ENCODE assay signal across 13 cellular contexts in the genomic region with DNA sequence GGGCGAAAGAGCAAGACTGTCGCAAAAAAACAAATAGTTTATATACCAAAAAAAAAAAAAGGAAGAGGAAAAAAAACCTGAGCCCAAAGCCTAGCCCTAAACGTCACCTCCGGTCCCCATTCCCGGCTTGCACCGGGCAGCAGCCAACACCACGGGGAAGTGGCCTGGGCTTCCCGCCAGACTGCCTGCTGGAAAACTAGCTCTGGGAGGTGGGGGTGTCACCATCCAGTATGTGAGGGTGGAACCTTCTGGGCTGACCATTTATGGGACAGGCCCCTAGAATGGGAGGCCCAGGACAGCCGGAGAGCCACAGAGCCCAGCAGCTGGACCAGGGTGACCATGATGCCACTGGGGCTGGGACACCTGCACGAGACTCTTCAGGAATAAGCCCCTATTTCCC. TPM values are rescaled to one million over a fixed set of nuclear protein-coding genes. Genes with fewer than 3 reads are reported as not detected.
DNase-seq lines count a peak whose midpoint lies in the region; ATAC-seq and TF ChIP-seq lines count a peak whose summit lies in the region.
"Had no signal": no experiment of that assay in that cellular context is flagged by ENCODE, and none has a peak within 500 bp of the region (broad histone marks: within the 10 kb centered on the region; RNA-seq: fewer than 3 reads in every experiment).

No MANE protein-coding gene starts in this region.

- H3K36me3 Mint-ChIP-seq in stimulated activated effector memory CD8-positive, alpha-beta T cell treated with anti-CD3 and anti-CD28 coated beads, Interleukin-12 subunit alpha, Interleukin-12 subunit beta, amount 100 ng/mL, for 72 hours: peaks cover 23% of the 10 kb centered on the region

- no peaks in the 10 kb centered on the region for H3K36me3 ChIP-seq in PC-3 (ENCODE audit: low read depth, low read length)

- H3K27ac ChIP-seq in layer of hippocampus (ENCODE audit: low read depth, low read length) (peak overlapping the region; percentile 72), PC-3 (ENCODE audit: low read length) (no peak overlapping the region)

- H3K4me3 Mint-ChIP-seq in stimulated activated effector memory CD8-positive, alpha-beta T cell treated with anti-CD3 and anti-CD28 coated beads, Interleukin-12 subunit alpha, Interleukin-12 subunit beta, amount 100 ng/mL, for 72 hours: no peak overlapping the region

- no peak overlapping the region for H2AFZ ChIP-seq in PC-3 (ENCODE audit: low read length)

- no peak overlapping the region for H3K4me2 ChIP-seq in PC-3 (ENCODE audit: low read length)

- H4K20me1 ChIP-seq in PC-3 (ENCODE audit: low read length): no peaks in the 10 kb centered on the region

- H3K9me2 ChIP-seq in PC-3 (replicated peaks; ENCODE audit: low read length): no peaks in the 10 kb centered on the region

- peaks cover 40% of the 10 kb centered on the region for H3K4me1 Mint-ChIP-seq in stimulated activated effector memory CD8-positive, alpha-beta T cell treated with anti-CD3 and anti-CD28 coated beads, Interleukin-12 subunit alpha, Interleukin-12 subunit beta, amount 100 ng/mL, for 72 hours

- no peaks in the 10 kb centered on the region for H3K9me3 Mint-ChIP-seq in stimulated activated effector memory CD8-positive, alpha-beta T cell treated with anti-CD3 and anti-CD28 coated beads, Interleukin-12 subunit alpha, Interleukin-12 subunit beta, amount 100 ng/mL, for 72 hours
- H3K9me3 Mint-ChIP-seq: activated T-helper 2 cell treated with anti-CD3 and anti-CD28 coated beads, Interferon-gamma antibody, Interleukin-2, Interleukin-4, amounts not matched to agents 10 μg/mL and 5 μg/mL and 100 μg/mL, durations not matched to agents 14 hours and 24 hours and 36 hours; T-helper 1 cell treated with Interleukin-12 subunit alpha and Interleukin-12 subunit beta and Interleukin-4 antibody, amounts not matched to agents 30 μg/mL and 1 μg/mL, for 36 hours had no signal

- peak overlapping the region; percentile 76 for H3K27ac Mint-ChIP-seq in stimulated activated effector memory CD8-positive, alpha-beta T cell treated with anti-CD3 and anti-CD28 coated beads, Interleukin-12 subunit alpha, Interleukin-12 subunit beta, amount 100 ng/mL, for 72 hours
- H3K27ac Mint-ChIP-seq: activated T-helper 2 cell treated with anti-CD3 and anti-CD28 coated beads, Interferon-gamma antibody, Interleukin-2, Interleukin-4, amounts not matched to agents 10 μg/mL and 5 μg/mL and 100 μg/mL, durations not matched to agents 14 hours and 24 hours and 36 hours had no signal

- intact Hi-C loops in PC-3 (cut with micrococcal nuclease): no loop called here

- H3K4me3 ChIP-seq in choroid plexus epithelial cell (ENCODE audit: low read depth, low read length) (no peak overlapping the region), PC-3 (ENCODE audit: low read length) (no peak overlapping the region)

- DNase-seq in H4 (ENCODE audit: low spot score) (peak; percentile 91), choroid plexus epithelial cell (ENCODE audit: low read depth) (peak; percentile 80), PC-3 (no peak), UCSD-AML1 (lab: John Stamatoyannopoulos, UW; ENCODE audit: unreplicated experiment) (no peak)
- DNase-seq in stimulated activated effector memory CD8-positive, alpha-beta T cell treated with anti-CD3 and anti-CD28 coated beads, Interleukin-12 subunit alpha, Interleukin-12 subunit beta, amount 100 ng/mL, for 72 hours (ENCODE audit: low spot score in 2 of 2): no peak
- DNase-seq in stimulated activated naive CD4-positive, alpha-beta T cell (lab: John Stamatoyannopoulos, UW): no peak
- DNase-seq: Calu3; NCI-H1417; stimulated activated CD4-positive, alpha-beta T cell treated with anti-CD3 and anti-CD28 coated beads, Interleukin-4, amount 100 ng/mL, for 1 hour had no signal

- BruUV-seq in PC-3 (replicated peaks; lab: Mats Ljungman, UMichigan): no TSS peak

- TF ChIP-seq CTCF in choroid plexus epithelial cell (conservative IDR thresholded peaks at IDR 0.05; ENCODE audit: low read depth, low read length) (no peak), PC-3 (conservative IDR thresholded peaks at IDR 0.05; ENCODE audit: low read depth, low read length) (no peak)

- POLR2A ChIA-PET in PC-3 (lab: Charles Lee; ENCODE audit: unreplicated experiment): interaction anchor here (0.6 kb wide), 1 partner anchor 159 kb away, joined by 27 read pairs; no protein-coding TSS in a partner anchor

- no peak overlapping the region for H3K9ac ChIP-seq in PC-3 (ENCODE audit: low read length)

- no peaks in the 10 kb centered on the region for H3F3A ChIP-seq in PC-3 (ENCODE audit: low read length, unreplicated experiment)

- CTCF ChIA-PET in PC-3 (lab: Charles Lee): no interaction called here

- H3K27me3 ChIP-seq in layer of hippocampus (ENCODE audit: control insufficient read depth, insufficient read depth, low read length): no peaks in the 10 kb centered on the region
- H3K27me3 ChIP-seq in PC-3 (ENCODE audit: low read length): no peaks in the 10 kb centered on the region

- ATAC-seq in stimulated activated effector memory CD8-positive, alpha-beta T cell treated with anti-CD3 and anti-CD28 coated beads, Interleukin-12 subunit alpha, Interleukin-12 subunit beta, amount 100 ng/mL, for 72 hours: no peak
- ATAC-seq in GM19397 (IDR thresholded peaks at IDR 0.05; ENCODE audit: unreplicated experiment) (no peak), PC-3 (no peak)

- H3K4me1 ChIP-seq in PC-3 (ENCODE audit: insufficient read depth, low read length): peaks cover 31% of the 10 kb centered on the region

- H3K9me3 ChIP-seq in PC-3 (ENCODE audit: low read length): no peaks in the 10 kb centered on the region

- no peaks in the 10 kb centered on the region for H3K79me2 ChIP-seq in PC-3 (ENCODE audit: low read length)

RNA-seq across cellular contexts. Expression of gene IL12RB1, which starts 37.3 kb away (rescaled TPM):
- total RNA-seq in H4 (2014; rRNA removed; shearing (Covaris generic)): 2.4 TPM in 2 replicates
- total RNA-seq in PC-3 (2014; rRNA removed): not detected in 2 replicates
- total RNA-seq: Calu3 had no signal

RNA-seq across cellular contexts. Expression of gene ARRDC2, which starts 41.4 kb away (rescaled TPM):
- 8.7 and 9.3 TPM in 2 replicates for total RNA-seq in H4 (2014; rRNA removed; shearing (Covaris generic))
- total RNA-seq in PC-3 (2014; rRNA removed): 27.7 and 38.5 TPM in 2 replicates

RNA-seq across cellular contexts. Expression of gene MAST3, which starts 48.2 kb away (rescaled TPM):
- 2.4 and 3.1 TPM in 2 replicates for total RNA-seq in H4 (2014; rRNA removed; shearing (Covaris generic))
- total RNA-seq in PC-3 (2014; rRNA removed): 6.7 and 8.1 TPM in 2 replicates

Comparison
In these comparisons a context has a peak if more than half of its experiments do, and no peak if none do; other contexts are left out.
1. DNase-seq: peak in H4 (single experiment) and choroid plexus epithelial cell (single experiment); none in stimulated activated effector memory CD8-positive, alpha-beta T cell treated with anti-CD3 and anti-CD28 coated beads, Interleukin-12 subunit alpha, Interleukin-12 subunit beta, amount 100 ng/mL, for 72 hours (0 of 2), stimulated activated naive CD4-positive, alpha-beta T cell (0 of 6), PC-3 (single experiment) and UCSD-AML1 (single experiment).